ENCODE assay signal across 20 cellular contexts in the genomic region with DNA sequence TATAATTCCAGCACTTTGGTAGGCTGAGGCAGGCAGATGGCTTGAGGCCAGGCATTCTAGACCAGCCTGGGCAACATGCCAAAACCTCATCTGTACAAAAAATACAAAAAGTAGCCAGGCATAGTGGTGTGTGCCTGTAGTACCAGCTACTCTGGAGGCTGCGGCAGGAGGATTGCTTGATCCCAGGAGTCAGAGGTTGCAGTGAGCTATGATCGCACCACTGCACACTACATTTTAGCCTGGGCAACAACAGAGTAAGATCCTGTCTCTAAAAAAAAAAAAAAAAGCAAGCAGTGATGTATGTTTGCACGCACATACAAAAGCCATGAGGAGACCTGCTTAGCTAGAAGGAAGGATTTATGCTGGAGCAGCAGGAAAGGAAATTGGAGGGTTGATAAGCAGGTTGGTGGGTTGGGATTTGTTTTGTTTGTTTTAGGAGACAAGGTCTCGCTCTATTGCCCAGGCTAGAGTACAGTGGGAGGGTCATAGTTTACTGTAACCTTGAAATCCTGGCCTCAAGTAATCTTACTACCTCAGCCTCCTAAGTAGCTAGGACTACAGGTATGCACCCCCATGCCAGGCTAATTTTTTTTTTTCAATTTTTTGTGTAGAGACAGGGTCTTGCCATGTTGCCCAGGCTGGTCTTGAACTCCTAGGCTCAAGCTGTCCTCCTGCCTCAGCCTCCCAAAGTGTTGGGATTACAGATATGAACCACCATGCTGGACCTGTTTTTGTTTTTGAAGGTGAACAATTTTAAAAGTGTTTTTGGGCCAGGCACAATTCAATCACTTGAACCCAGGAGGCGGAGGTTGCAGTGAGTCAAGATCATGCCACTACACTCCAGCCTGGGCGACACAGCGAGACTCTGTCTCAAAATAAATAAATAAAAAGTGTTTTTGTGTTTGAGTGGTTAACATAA. TPM values are rescaled to one million over a fixed set of nuclear protein-coding genes. Genes with fewer than 3 reads are reported as not detected.
DNase-seq lines count a peak whose midpoint lies in the region; ATAC-seq, FAIRE-seq and TF ChIP-seq lines count a peak whose summit lies in the region.
"Had no signal": no experiment of that assay in that cellular context is flagged by ENCODE, and none has a peak within 500 bp of the region (broad histone marks: within the 10 kb centered on the region; RNA-seq: fewer than 3 reads in every experiment).

No MANE protein-coding gene starts in this region.

- H3K9me3 ChIP-seq in A549 (no peaks in the 10 kb centered on the region), HEK293 (ENCODE audit: control insufficient read depth, insufficient read depth, low read depth, low read length) (no peaks in the 10 kb centered on the region), upper lobe of left lung (no peaks in the 10 kb centered on the region)
- H3K9me3 ChIP-seq: right atrium auricular region had no signal

- no peaks in the 10 kb centered on the region for H3K27me3 ChIP-seq in upper lobe of left lung
- H3K27me3 ChIP-seq: right atrium auricular region had no signal

- H3K4me2 ChIP-seq in A549, result 0 out of 3 replicates have a peak overlapping the region, but pooled peaks have one; percentile 6

- TF ChIP-seq POLR2A in A549 (IDR thresholded peaks at IDR 0.05; ENCODE audit: low read length) (no peak), upper lobe of left lung (IDR thresholded peaks at IDR 0.05) (no peak)

- DNase-seq in A549 (ENCODE audit: low read depth in 1 of 2, low spot score in 1 of 2) (no peak), NCI-H510A (lab: John Stamatoyannopoulos, UW) (peak; percentile 44), dermis blood vessel endothelial cell (peak; percentile 69), upper lobe of left lung (no peak)
- DNase-seq in activated CD4-positive, alpha-beta T cell treated with anti-CD3 and anti-CD28 coated beads for 1 hour, result no peak
- DNase-seq: activated B cell treated with CpG ODN at 0.5 μM for 24 hours; activated T-cell treated with anti-CD3 and anti-CD28 coated beads for 4 hours; AML-193; foreskin melanocyte; kidney glomerular epithelial cell; MV-4-11; stimulated activated naive CD8-positive, alpha-beta T cell treated with anti-CD3 and anti-CD28 coated beads, Interleukin-15, amount 100 ng/mL, for 72 hours had no signal

- H3K36me3 ChIP-seq in HEK293 (ENCODE audit: control insufficient read depth in 2 of 2, insufficient read depth in 1 of 2, low read length in 2 of 2), result no peaks in the 10 kb centered on the region
- no peaks in the 10 kb centered on the region for H3K36me3 ChIP-seq in upper lobe of left lung
- H3K36me3 ChIP-seq: right atrium auricular region had no signal

- H3K27ac ChIP-seq in A549 (no peak overlapping the region), HEK293 (ENCODE audit: extremely low read depth, low read depth, low read length) (no peak overlapping the region), upper lobe of left lung (no peak overlapping the region)
- H3K27ac ChIP-seq: right atrium auricular region had no signal

- no peak for TF ChIP-seq CTCF in A549 (IDR thresholded peaks at IDR 0.05)
- no peak for TF ChIP-seq CTCF in HEK293 (tag by site-specific recombination; IDR thresholded peaks at IDR 0.05)
- no peak for TF ChIP-seq CTCF in upper lobe of left lung (IDR thresholded peaks at IDR 0.05)

- CTCF ChIA-PET in A549 (lab: Yijun Ruan, JAX), result interaction anchor here (0.5 to 1.4 kb wide), 3 partner anchors 11 to 90 kb away, joined by 3 to 6 read pairs (median 3); no protein-coding TSS in a partner anchor
- CTCF ChIA-PET in HEK293 (lab: Yijun Ruan, JAX), result interaction anchor here (0.6 to 1.4 kb wide), 3 partner anchors 62 to 149 kb away, joined by 4 to 9 read pairs (median 5); no protein-coding TSS in a partner anchor

- peaks cover 15% of the 10 kb centered on the region; the same call in 2 of the 3 replicates for H3K4me1 ChIP-seq in A549
- peaks cover 5% of the 10 kb centered on the region for H3K4me1 ChIP-seq in HEK293 (ENCODE audit: control insufficient read depth, insufficient read depth, low read length)
- H3K4me1 ChIP-seq in upper lobe of left lung, result peaks cover 9 to 19% (median 12%) of the 10 kb centered on the region in 4 donors

- TF ChIP-seq RAD21 in A549 (conservative IDR thresholded peaks at IDR 0.05 in 1 of 2, IDR thresholded peaks at IDR 0.05 in 1 of 2), result no peak

- TF ChIP-seq EP300 in A549 (IDR thresholded peaks at IDR 0.05) (no peak), upper lobe of left lung (IDR thresholded peaks at IDR 0.05) (no peak)

- ATAC-seq in A549 (no peak), GM18873 (IDR thresholded peaks at IDR 0.05; ENCODE audit: low FRiP score, unreplicated experiment) (no peak), upper lobe of left lung (ENCODE audit: low FRiP score in 2 of 2) (no peak), HG03571 (IDR thresholded peaks at IDR 0.05; ENCODE audit: unreplicated experiment) (no peak)
- ATAC-seq: natural killer cell treated with Interleukin-12 subunit alpha and Interleukin-12 subunit beta and Interleukin-15 and Interleukin-18, amount 100 ng/mL, for 72 hours; Right ventricle myocardium inferior; stimulated activated naive CD8-positive, alpha-beta T cell treated with anti-CD3 and anti-CD28 coated beads, Interleukin-15, amount 100 ng/mL, for 72 hours had no signal

- FAIRE-seq in A549 (lab: Jason Lieb, UNC), result no peak
- FAIRE-seq: G401.6, GM18507 had no signal

- 92% methylated on average over 7 of the region's 7 CpGs for WGBS in A549 (ENCODE audit: missing lambda C conversion rate)
- 93 to 94% methylated on average over 7 of the region's 7 CpGs for WGBS in upper lobe of left lung, 2 donors

- H3K4me3 ChIP-seq in A549 (no peak overlapping the region), HEK293 (ENCODE audit: low read depth, low read length) (no peak overlapping the region), upper lobe of left lung (no peak overlapping the region)
- H3K4me3 ChIP-seq: right atrium auricular region had no signal

- POLR2A ChIA-PET in A549 (lab: Yijun Ruan, JAX), result interaction anchor here (0.9 kb wide), 1 partner anchor 19 kb away, joined by 3 read pairs; a partner anchor contains a TSS
- POLR2A ChIA-PET in HEK293 (lab: Yijun Ruan, JAX), result interaction anchor here (0.6 to 1.4 kb wide), 5 partner anchors 17 to 74 kb away, joined by 3 to 4 read pairs (median 3); no protein-coding TSS in a partner anchor

TF ChIP-seq in A549, 52 proteins besides CTCF, POLR2A, EP300 and RAD21 (continues in another document):
- TF ChIP-seq HOXB5 (CRISPR knock-in tag; IDR thresholded peaks at IDR 0.05), result no peak

TF ChIP-seq in HEK293, 187 proteins besides CTCF, POLR2A, EP300 and RAD21 (continues in another document):
- TF ChIP-seq, protein P1, sequence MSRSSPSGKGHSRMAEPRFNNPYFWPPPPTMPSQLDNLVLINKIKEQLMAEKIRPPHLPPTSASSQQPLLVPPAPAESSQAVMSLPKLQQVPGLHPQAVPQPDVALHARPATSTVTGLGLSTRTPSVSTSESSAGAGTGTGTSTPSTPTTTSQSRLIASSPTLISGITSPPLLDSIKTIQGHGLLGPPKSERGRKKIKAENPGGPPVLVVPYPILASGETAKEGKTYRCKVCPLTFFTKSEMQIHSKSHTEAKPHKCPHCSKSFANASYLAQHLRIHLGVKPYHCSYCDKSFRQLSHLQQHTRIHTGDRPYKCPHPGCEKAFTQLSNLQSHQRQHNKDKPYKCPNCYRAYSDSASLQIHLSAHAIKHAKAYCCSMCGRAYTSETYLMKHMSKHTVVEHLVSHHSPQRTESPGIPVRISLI (tag by site-specific recombination; IDR thresholded peaks at IDR 0.05), result peak; percentile 59
- TF ChIP-seq ZFHX2 (tag by site-specific recombination; conservative IDR thresholded peaks at IDR 0.05) (no peak), ZNF426 (tag by site-specific recombination; IDR thresholded peaks at IDR 0.05) (no peak)

RNA-seq across cellular contexts. Expression of a gene that starts 4.0 kb away (rescaled TPM):
- polyA plus RNA-seq in A549 (2011; rRNA removed) (1.3 and 1.9 TPM in 2 replicates), A549 (2017; fragmentation: RNase III; extraction: RNeasy Plus Mini Kit Qiagen cat#74134 plus additional on column Dnase treatment) (1.0 to 1.1 TPM (median 1.1 TPM) in 3 replicates)
- polyA plus RNA-seq in A549 (2012; cell fraction: cytosol; rRNA removed), result 0.58 and 0.83 TPM in 2 replicates
- polyA plus RNA-seq in A549 (2012; cell fraction: nucleus; rRNA removed), result 0.90 and 1.4 TPM in 2 replicates
- 4.6 and 5.1 TPM in 2 replicates for polyA minus RNA-seq in A549 (2011; rRNA and poly(A)+ RNA removed)
- total RNA-seq in dermis blood vessel endothelial cell (8.7 and 11.9 TPM in 2 replicates), upper lobe of left lung (1 to 10 TPM; 2.4 to 7.3 (median 3.9) TPM)

RNA-seq across cellular contexts. Expression of a gene that starts 4.2 kb away (rescaled TPM):
- polyA plus RNA-seq in A549 (2011; rRNA removed), result 18.5 and 19.8 TPM in 2 replicates
- polyA plus RNA-seq in A549 (2012; cell fraction: cytosol; rRNA removed), result 35.3 and 36.6 TPM in 2 replicates
- polyA plus RNA-seq in A549 (2012; cell fraction: nucleus; rRNA removed), result 45.0 and 46.1 TPM in 2 replicates
- 12.6 to 14.7 TPM (median 14.0 TPM) in 3 replicates for polyA plus RNA-seq in A549 (2017; fragmentation: RNase III; extraction: RNeasy Plus Mini Kit Qiagen cat#74134 plus additional on column Dnase treatment)
- 19.5 and 21.2 TPM in 2 replicates for polyA minus RNA-seq in A549 (2011; rRNA and poly(A)+ RNA removed)
- total RNA-seq in dermis blood vessel endothelial cell, result 28.7 and 42.5 TPM in 2 replicates
- 10 to 100 TPM; 23.9 to 46.8 (median 31.5) TPM for total RNA-seq in upper lobe of left lung

RNA-seq across cellular contexts. Expression of a gene that starts 19.6 kb away (rescaled TPM):
- polyA plus RNA-seq in A549 (2011; rRNA removed) (4.7 and 7.6 TPM in 2 replicates), A549 (2017; fragmentation: RNase III; extraction: RNeasy Plus Mini Kit Qiagen cat#74134 plus additional on column Dnase treatment) (5.8 to 6.6 TPM (median 6.1 TPM) in 3 replicates)
- 1.9 and 3.3 TPM in 2 replicates for polyA plus RNA-seq in A549 (2012; cell fraction: cytosol; rRNA removed)
- polyA plus RNA-seq in A549 (2012; cell fraction: nucleus; rRNA removed), result 4.3 and 4.9 TPM in 2 replicates
- polyA minus RNA-seq in A549 (2011; rRNA and poly(A)+ RNA removed), result 27.1 and 28.1 TPM in 2 replicates
- total RNA-seq in dermis blood vessel endothelial cell (4.1 and 5.4 TPM in 2 replicates), upper lobe of left lung (1 to 10 TPM; 4.2 to 9.7 (median 8.6) TPM)

RNA-seq across cellular contexts. Expression of a gene that starts 26.0 kb away (rescaled TPM):
- polyA plus RNA-seq in A549 (2011; rRNA removed), result 0.31 and 0.54 TPM in 2 replicates
- polyA plus RNA-seq in A549 (2012; cell fraction: cytosol; rRNA removed), result 0.52 and 0.89 TPM in 2 replicates
- 2.4 and 2.5 TPM in 2 replicates for polyA plus RNA-seq in A549 (2012; cell fraction: nucleus; rRNA removed)
- polyA plus RNA-seq in A549 (2017; fragmentation: RNase III; extraction: RNeasy Plus Mini Kit Qiagen cat#74134 plus additional on column Dnase treatment), result 0.59 to 1.3 TPM (median 0.77 TPM) in 3 replicates
- 0.73 TPM in 1 of 2 replicates, not detected in the other for polyA minus RNA-seq in A549 (2011; rRNA and poly(A)+ RNA removed)
- 1.0 and 1.2 TPM in 2 replicates for total RNA-seq in dermis blood vessel endothelial cell
- total RNA-seq in upper lobe of left lung, result 10 to 100 TPM in 1 of 6 donors, 1 to 10 TPM in 5; 1.3 to 11.5 (median 1.6) TPM

RNA-seq across cellular contexts. Expression of a gene that starts 27.8 kb away (rescaled TPM):
- 4.0 and 4.1 TPM in 2 replicates for polyA plus RNA-seq in A549 (2011; rRNA removed)
- polyA plus RNA-seq in A549 (2012; cell fraction: cytosol; rRNA removed), result 8.4 and 11.2 TPM in 2 replicates
- polyA plus RNA-seq in A549 (2012; cell fraction: nucleus; rRNA removed), result 14.7 and 17.1 TPM in 2 replicates
- 4.9 to 7.7 TPM (median 7.0 TPM) in 3 replicates for polyA plus RNA-seq in A549 (2017; fragmentation: RNase III; extraction: RNeasy Plus Mini Kit Qiagen cat#74134 plus additional on column Dnase treatment)
- polyA minus RNA-seq in A549 (2011; rRNA and poly(A)+ RNA removed), result 4.0 and 4.3 TPM in 2 replicates
- 22.6 and 35.7 TPM in 2 replicates for total RNA-seq in dermis blood vessel endothelial cell
- total RNA-seq in upper lobe of left lung, result 100 to 1,000 TPM in 1 of 6 donors, 10 to 100 TPM in 5; 23.9 to 117 (median 52.9) TPM

Comparison
In these comparisons a context has a peak if more than half of its experiments do, and no peak if none do; other contexts are left out.
1. DNase-seq: peak in NCI-H510A (single experiment) and dermis blood vessel endothelial cell (single experiment); none in A549 (0 of 2), activated CD4-positive, alpha-beta T cell treated with anti-CD3 and anti-CD28 coated beads for 1 hour (single experiment) and upper lobe of left lung (0 of 2).